8 cellular contexts compared by ENCODE assay signal in the genomic region with DNA sequence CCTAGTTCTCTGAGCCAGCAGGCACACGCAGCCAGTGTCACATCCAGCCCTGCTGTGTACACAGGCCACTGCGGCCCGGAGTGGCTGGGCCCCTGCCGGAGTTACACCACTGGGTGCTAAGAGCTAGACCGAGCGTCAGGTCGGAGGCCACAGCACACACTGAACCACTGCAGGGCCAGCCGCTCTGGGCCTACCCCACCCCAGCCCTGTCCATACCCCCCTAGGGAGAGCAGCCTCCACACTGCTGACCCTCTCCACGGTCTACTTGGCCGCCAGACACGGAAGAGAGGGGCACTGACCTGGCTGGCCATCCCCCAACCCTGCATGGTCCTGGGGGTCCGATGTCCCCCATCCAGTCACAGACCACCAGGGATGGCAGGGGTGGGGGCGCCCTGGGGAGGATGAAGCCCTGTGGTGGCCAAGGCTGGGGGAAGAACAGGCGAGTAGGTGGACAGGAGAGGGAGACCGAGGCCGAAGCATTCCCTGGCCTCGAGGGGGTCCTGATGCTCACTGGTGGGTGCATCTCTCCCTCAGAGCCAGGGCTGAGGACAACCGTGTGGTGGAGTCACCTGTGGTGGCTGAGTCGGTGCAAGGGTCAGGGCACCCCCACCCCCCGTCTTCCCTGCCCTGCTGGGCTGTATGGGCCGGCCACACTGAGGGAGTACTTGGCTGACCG. TPM values are rescaled to one million over a fixed set of nuclear protein-coding genes. Genes with fewer than 3 reads are reported as not detected.
DNase-seq lines count a peak whose midpoint lies in the region; ATAC-seq and TF ChIP-seq lines count a peak whose summit lies in the region.

No MANE protein-coding gene starts in this region.

- H3K9me2 ChIP-seq in PC-9 (ENCODE audit: insufficient read depth): no peaks in the 10 kb centered on the region

- H3K79me2 ChIP-seq in PC-9 (ENCODE audit: low read depth): peaks cover 8% of the 10 kb centered on the region; the same call in 1 of the 2 replicates
- no peaks in the 10 kb centered on the region for H3K79me2 ChIP-seq in fibroblast of lung (ENCODE audit: control insufficient read depth, insufficient read depth, low read length)

- WGBS in ovary, 3 donors: 81 to 83% (median 82%) methylated on average over 22 of the region's 22 CpGs
- 87 to 91% methylated on average over 18 to 21 of the region's 22 CpGs for WGBS in body of pancreas, 2 donors

- H3K27ac ChIP-seq in CD8-positive, alpha-beta T cell (ENCODE audit: low read depth, low read length): no peak overlapping the region
- no peak overlapping the region for H3K27ac ChIP-seq in PC-9
- peak overlapping the region; percentile 20 for H3K27ac ChIP-seq in fibroblast of lung (ENCODE audit: insufficient read depth, low read length)
- H3K27ac ChIP-seq in ovary: peak overlapping the region in 1 of 2 donors; percentile 5
- H3K27ac ChIP-seq in body of pancreas: no peak overlapping the region

- H3K4me1 Mint-ChIP-seq in CD8-positive, alpha-beta T cell (ENCODE audit: low read depth): peaks cover 15% of the 10 kb centered on the region

- no peak for TF ChIP-seq CTCF in CD8-positive, alpha-beta T cell (IDR thresholded peaks at IDR 0.05)
- 0 out of 2 replicates have a peak, but pooled peaks have one; percentile 16 for TF ChIP-seq CTCF in PC-9 (conservative IDR thresholded peaks at IDR 0.05)
- TF ChIP-seq CTCF in fibroblast of lung (conservative IDR thresholded peaks at IDR 0.05 in 1 of 2, IDR thresholded peaks at IDR 0.05 in 1 of 2; ENCODE audit: low read depth in 1 of 2, low read length in 2 of 2): no peak
- no peak for TF ChIP-seq CTCF in ovary (IDR thresholded peaks at IDR 0.05)
- no peak for TF ChIP-seq CTCF in body of pancreas (IDR thresholded peaks at IDR 0.05)

- H3K9ac ChIP-seq in fibroblast of lung (ENCODE audit: insufficient read depth, low read length): no peak overlapping the region

- H3K9me3 ChIP-seq in CD8-positive, alpha-beta T cell (ENCODE audit: low read length): no peaks in the 10 kb centered on the region
- H3K9me3 ChIP-seq in PC-9 (ENCODE audit: insufficient read depth, low read depth): no peaks in the 10 kb centered on the region
- no peaks in the 10 kb centered on the region for H3K9me3 ChIP-seq in fibroblast of lung (ENCODE audit: control insufficient read depth, insufficient read depth, low read depth, low read length)
- H3K9me3 ChIP-seq in ovary: no peaks in the 10 kb centered on the region
- no peaks in the 10 kb centered on the region for H3K9me3 ChIP-seq in body of pancreas

- BruUV-seq in PC-9 (replicated peaks; lab: Mats Ljungman, UMichigan): TSS peak; percentile 47

- no peaks in the 10 kb centered on the region for H3K9me3 Mint-ChIP-seq in CD8-positive, alpha-beta T cell

- no peak for ATAC-seq in CD8-positive, alpha-beta T cell
- ATAC-seq in body of pancreas: no peak

- H3K4me3 Mint-ChIP-seq in CD8-positive, alpha-beta T cell: peak overlapping the region; percentile 79

- no peak for DNase-seq in CD8-positive, alpha-beta T cell
- DNase-seq in PC-9 (no peak), fibroblast of lung (ENCODE audit: low read depth in 2 of 2) (no peak), ovary (peak in 3 of 5 donors; percentile 52 to 55 (median 54)), hypothalamus (lab: John Stamatoyannopoulos, UW) (no peak), NCI-H524 treated with DMSO at 0.1 percent for 48 hours (lab: John Stamatoyannopoulos, UW) (no peak), body of pancreas (no peak), OCI-M1 (lab: John Stamatoyannopoulos, UW) (no peak)

- peaks cover 12% of the 10 kb centered on the region; the same call in 1 of the 2 replicates for H3F3A ChIP-seq in PC-9 (ENCODE audit: insufficient read depth, low read depth)

- no peaks in the 10 kb centered on the region for H3K36me3 ChIP-seq in CD8-positive, alpha-beta T cell (ENCODE audit: insufficient read depth, low read length)
- H3K36me3 ChIP-seq in PC-9 (ENCODE audit: low read depth) (no peaks in the 10 kb centered on the region), fibroblast of lung (ENCODE audit: control insufficient read depth, insufficient read depth, low read length) (peaks cover 7% of the 10 kb centered on the region), ovary (no peaks in the 10 kb centered on the region), body of pancreas (replicated peaks in 1 of 2; ENCODE audit: insufficient read depth in 1 of 2, low read depth in 2 of 2) (no peaks in the 10 kb centered on the region)

- peaks cover 8% of the 10 kb centered on the region for H3K4me1 ChIP-seq in CD8-positive, alpha-beta T cell (ENCODE audit: insufficient read depth, low read length)
- H3K4me1 ChIP-seq in PC-9 (replicated peaks; ENCODE audit: insufficient read depth): peaks cover 6% of the 10 kb centered on the region
- H3K4me1 ChIP-seq in fibroblast of lung (ENCODE audit: control insufficient read depth, extremely low read depth, insufficient read depth, low read length): peaks cover 5% of the 10 kb centered on the region
- peaks cover 16% of the 10 kb centered on the region for H3K4me1 ChIP-seq in ovary (ENCODE audit: insufficient read depth)
- peaks cover 10% of the 10 kb centered on the region for H3K4me1 ChIP-seq in body of pancreas

- POLR2A ChIA-PET in CD8-positive, alpha-beta T cell (lab: Charles Lee): interaction anchor here (2.2 kb wide), 1 partner anchor 14 kb away, joined by 21 read pairs; no protein-coding TSS in a partner anchor
- POLR2A ChIA-PET in PC-9 (lab: Charles Lee; ENCODE audit: unreplicated experiment): interaction anchor here (0.6 kb wide), 1 partner anchor 1165 kb away, joined by 5 read pairs; no protein-coding TSS in a partner anchor

- H3K27me3 ChIP-seq in CD8-positive, alpha-beta T cell (ENCODE audit: insufficient read depth, low read length): no peaks in the 10 kb centered on the region
- H3K27me3 ChIP-seq in PC-9 (ENCODE audit: insufficient read depth, low read depth): peaks cover 13% of the 10 kb centered on the region
- H3K27me3 ChIP-seq in fibroblast of lung (ENCODE audit: control insufficient read depth, insufficient read depth, low read length): peaks cover 22% of the 10 kb centered on the region
- no peaks in the 10 kb centered on the region for H3K27me3 ChIP-seq in ovary
- H3K27me3 ChIP-seq in body of pancreas: no peaks in the 10 kb centered on the region

- H4K20me1 ChIP-seq in PC-9 (ENCODE audit: insufficient read depth) (peaks cover 6% of the 10 kb centered on the region; the same call in 1 of the 2 replicates), fibroblast of lung (ENCODE audit: control insufficient read depth, extremely low read depth, insufficient read depth, low read length) (no peaks in the 10 kb centered on the region)

- no peaks in the 10 kb centered on the region for H3K27me3 Mint-ChIP-seq in CD8-positive, alpha-beta T cell (ENCODE audit: low read depth)

- no peak for TF ChIP-seq EP300 in ovary (IDR thresholded peaks at IDR 0.05)

- H3K27ac Mint-ChIP-seq in CD8-positive, alpha-beta T cell: peak overlapping the region; percentile 55

- intact Hi-C loops in CD8-positive, alpha-beta T cell (cut with DNase I, micrococcal nuclease): loop anchor here (2.0 kb wide), 3 partner anchors 15 to 321 kb away; a partner anchor contains a TSS
- intact Hi-C loops in PC-9 (cut with micrococcal nuclease; ENCODE audit: unreplicated experiment) (no loop called here), ovary (cut with DNase I) (no loop called here), body of pancreas (cut with DNase I) (no loop called here)

- H3K4me2 ChIP-seq in PC-9 (peak overlapping the region; percentile 99), fibroblast of lung (ENCODE audit: extremely low read depth, insufficient read depth, low read length) (peak overlapping the region; percentile 80)

- H3K36me3 Mint-ChIP-seq in CD8-positive, alpha-beta T cell: peaks cover 4% of the 10 kb centered on the region

- TF ChIP-seq POLR2A in ovary (IDR thresholded peaks at IDR 0.05): no peak
- TF ChIP-seq POLR2A in body of pancreas (IDR thresholded peaks at IDR 0.05): no peak

- CTCF ChIA-PET in CD8-positive, alpha-beta T cell (lab: Charles Lee): interaction anchor here (1.7 kb wide), 1 partner anchor 14 kb away, joined by 4 read pairs; no protein-coding TSS in a partner anchor
- CTCF ChIA-PET in PC-9 (lab: Charles Lee): no interaction called here

- no peak overlapping the region for H2AFZ ChIP-seq in PC-9
- H2AFZ ChIP-seq in fibroblast of lung (ENCODE audit: low read length): no peak overlapping the region

- H3K4me3 ChIP-seq in CD8-positive, alpha-beta T cell (ENCODE audit: low read depth, low read length): peak overlapping the region; percentile 37
- H3K4me3 ChIP-seq in PC-9: peak overlapping the region; percentile 88
- H3K4me3 ChIP-seq in fibroblast of lung (replicated peaks in 1 of 4; ENCODE audit: control extremely low read depth in 1 of 4, insufficient read depth in 1 of 4, low read depth in 3 of 4, low read length in 4 of 4): peak overlapping the region in 3 of 4 experiments; percentile 40 to 50 (median 41)
- H3K4me3 ChIP-seq in ovary: peak overlapping the region; percentile 65
- no peak overlapping the region for H3K4me3 ChIP-seq in body of pancreas

RNA-seq across cellular contexts. Expression of a gene that starts 34.9 kb away (rescaled TPM):
- 100 to 1,000 TPM; 140 to 149 TPM for total RNA-seq in CD8-positive, alpha-beta T cell
- 76.4 and 78.4 TPM in 2 replicates for total RNA-seq in PC-9 (2021)
- total RNA-seq in fibroblast of lung: 7.9 and 10.5 TPM in 2 replicates
- 9.4 and 17.4 TPM in 2 replicates for polyA plus RNA-seq in fibroblast of lung
- polyA plus RNA-seq in fibroblast of lung (2012): 17.2 and 28.4 TPM in 2 replicates
- 5.9 and 20.3 TPM in 2 replicates for polyA minus RNA-seq in fibroblast of lung (ENCODE audit: low replicate concordance)
- 10 to 100 TPM; 16.0 to 40.4 (median 36.5) TPM for total RNA-seq in ovary
- polyA plus RNA-seq in ovary: 10 to 100 TPM; 17.1 to 25.3 TPM
- 10 to 100 TPM; 11.7 to 22.4 TPM for total RNA-seq in body of pancreas

Comparison
In these comparisons a context has a peak if more than half of its experiments do, and no peak if none do; other contexts are left out.
1. DNase-seq: peak in ovary (3 of 5); none in CD8-positive, alpha-beta T cell (0 of 7), PC-9 (0 of 2), fibroblast of lung (0 of 2), hypothalamus (0 of 51), NCI-H524 treated with DMSO at 0.1 percent for 48 hours (single experiment), body of pancreas (0 of 4) and OCI-M1 (single experiment).
2. H3K4me3 ChIP-seq: peak in CD8-positive, alpha-beta T cell (single experiment), PC-9 (single experiment), fibroblast of lung (3 of 4) and ovary (single experiment); none in body of pancreas (0 of 2).
3. intact Hi-C loops: an anchor here in CD8-positive, alpha-beta T cell (2.0 kb wide); none called in PC-9, ovary and body of pancreas.